ENCODE assay signal across 8 cellular contexts in genomic region chr3:32502089-32502943, GRCh38. TPM values are rescaled to one million over a fixed set of nuclear protein-coding genes. Genes with fewer than 3 reads are reported as not detected.
DNase-seq lines count a peak whose midpoint lies in the region; ATAC-seq and TF ChIP-seq lines count a peak whose summit lies in the region.

TSS of gene CMTM6 (minus strand) at chr3:32502852. CDS start at chr3:32502745, 107 bp downstream.

- peak; percentile 67 for TF ChIP-seq POLR2A in erythroblast (IDR thresholded peaks at IDR 0.05; ENCODE audit: low read length)

- no peaks in the 10 kb centered on the region for H3K9me2 ChIP-seq in PC-3 (replicated peaks; ENCODE audit: low read length)

- H3K9me3 ChIP-seq in PC-3 (ENCODE audit: low read length) (no peaks in the 10 kb centered on the region), mucosa of stomach (ENCODE audit: control insufficient read depth, low read length) (no peaks in the 10 kb centered on the region)

- peak within 1 kb of the TSS; percentile 54 for H3K27ac ChIP-seq in PC-3 (ENCODE audit: low read length)

- H3F3A ChIP-seq in PC-3 (ENCODE audit: low read length, unreplicated experiment), result no peaks in the 10 kb centered on the region

- peak within 1 kb of the TSS; percentile 85 for H3K9ac ChIP-seq in PC-3 (ENCODE audit: low read length)
- H3K9ac ChIP-seq in mucosa of stomach (ENCODE audit: low read length), result peak within 1 kb of the TSS; percentile 81

- H3K4me1 ChIP-seq in PC-3 (ENCODE audit: insufficient read depth, low read length) (peaks cover 20% of the 10 kb centered on the region), mucosa of stomach (ENCODE audit: control insufficient read depth, insufficient read depth, low read length) (no peaks in the 10 kb centered on the region)

- no TSS peak for BruUV-seq in PC-3 (replicated peaks; lab: Mats Ljungman, UMichigan)

- intact Hi-C loops in PC-3 (cut with micrococcal nuclease), result no loop called here

- DNase-seq in COLO829 (ENCODE audit: low spot score) (peak; percentile 98), HK-2 (ENCODE audit: unreplicated experiment) (peak; percentile 72), PC-3 (peak; percentile 80), erythroblast (lab: John Stamatoyannopoulos, UW) (peak; percentile 86 to 88)
- DNase-seq in activated T-cell treated with anti-CD3 and anti-CD28 coated beads, Interleukin-2, amount 50 U/mL, for 1 hour, result peak; percentile 77
- peak; percentile 35 to 46 for DNase-seq in stimulated activated CD8-positive, alpha-beta memory T cell treated with anti-CD3 and anti-CD28 coated beads, Interleukin-4, amount 100 ng/mL, for 4 hours (ENCODE audit: low read depth in 2 of 2, low spot score in 1 of 2)

- no peak for TF ChIP-seq CTCF in PC-3 (conservative IDR thresholded peaks at IDR 0.05; ENCODE audit: low read depth, low read length)

- H3K4me3 ChIP-seq in PC-3 (ENCODE audit: low read length), result peak within 1 kb of the TSS; percentile 92
- H3K4me3 ChIP-seq in mucosa of stomach (ENCODE audit: low read length), result peak within 1 kb of the TSS; percentile 51

- peak within 1 kb of the TSS; percentile 92 for H3K4me2 ChIP-seq in PC-3 (ENCODE audit: low read length)

- peaks cover 17% of the 10 kb centered on the region; the same call in 1 of the 2 replicates for H4K20me1 ChIP-seq in PC-3 (ENCODE audit: low read length)

- peak within 1 kb of the TSS; percentile 97 for H2AFZ ChIP-seq in PC-3 (ENCODE audit: low read length)

- POLR2A ChIA-PET in PC-3 (lab: Charles Lee; ENCODE audit: unreplicated experiment), result interaction anchor here (0.5 to 0.6 kb wide), 5 partner anchors 29 to 163 kb away, joined by 3 to 9 read pairs (median 4); no protein-coding TSS in a partner anchor

- H3K27me3 ChIP-seq in PC-3 (ENCODE audit: low read length), result no peaks in the 10 kb centered on the region
- no peaks in the 10 kb centered on the region for H3K27me3 ChIP-seq in mucosa of stomach (ENCODE audit: control insufficient read depth, insufficient read depth, low read length)

- ATAC-seq in GM19452 (IDR thresholded peaks at IDR 0.05; ENCODE audit: unreplicated experiment) (peak; percentile 72), PC-3 (peak; percentile 86)

- peaks cover 36% of the 10 kb centered on the region for H3K79me2 ChIP-seq in PC-3 (ENCODE audit: low read length)

- CTCF ChIA-PET in PC-3 (lab: Charles Lee), result interaction anchor here (0.6 kb wide), 1 partner anchor 79 kb away, joined by 4 read pairs; no protein-coding TSS in a partner anchor

- H3K36me3 ChIP-seq in PC-3 (ENCODE audit: low read depth, low read length) (no peaks in the 10 kb centered on the region), mucosa of stomach (ENCODE audit: control insufficient read depth, insufficient read depth, low read length) (no peaks in the 10 kb centered on the region)

RNA-seq across cellular contexts. Expression of gene CMTM6, which starts in this region (rescaled TPM):
- total RNA-seq in PC-3 (2014; rRNA removed), result 53.3 and 67.4 TPM in 2 replicates

Comparison
In these comparisons a context has a peak if more than half of its experiments do, and no peak if none do; other contexts are left out.
1. Peak in every context shown above with its lines: DNase-seq, ATAC-seq, H3K4me3 ChIP-seq and H3K27ac ChIP-seq.
2. DNase-seq: peak in every context shown above with its lines; median percentile 98 in COLO829; 87 in erythroblast; 80 in PC-3; 77 in activated T-cell treated with anti-CD3 and anti-CD28 coated beads, Interleukin-2, amount 50 U/mL, for 1 hour; 72 in HK-2; 40 in stimulated activated CD8-positive, alpha-beta memory T cell treated with anti-CD3 and anti-CD28 coated beads, Interleukin-4, amount 100 ng/mL, for 4 hours.